In genomic region chr2:102355526-102356380, GRCh38 we compare ENCODE assay signal across 8 cellular contexts. TPM values are rescaled to one million over a fixed set of nuclear protein-coding genes. Genes with fewer than 3 reads are reported as not detected.
DNase-seq lines count a peak whose midpoint lies in the region; ATAC-seq and TF ChIP-seq lines count a peak whose summit lies in the region.

Gene IL18R1 (plus strand): TSS chr2:102355796. CDS start chr2:102362661, 6,865 bp downstream.

- TF ChIP-seq CTCF in vagina (IDR thresholded peaks at IDR 0.05): peak; percentile 43 to 78 (median 68)

- H3K9me3 ChIP-seq in right cardiac atrium (ENCODE audit: control insufficient read depth, low read length): no peaks in the 10 kb centered on the region
- no peaks in the 10 kb centered on the region for H3K9me3 ChIP-seq in vagina

- peaks cover 13 to 16% (median 14%) of the 10 kb centered on the region in 3 donors for H3K4me1 Mint-ChIP-seq in IgD-negative memory B cell

- H3K27me3 Mint-ChIP-seq in IgD-negative memory B cell: no peaks in the 10 kb centered on the region

- no peaks in the 10 kb centered on the region for H3K36me3 ChIP-seq in vagina

- H3K27ac Mint-ChIP-seq in IgD-negative memory B cell: peak within 1 kb of the TSS; percentile 57 to 95 (median 81)

- intact Hi-C loops in right cardiac atrium (cut with DNase I) (loop anchor here in 3 of 4 donors (5.0 to 10.0 kb wide), 3 partner anchors 101 to 351 kb away; no protein-coding TSS in a partner anchor), vagina (cut with DNase I) (loop anchor here (5.0 kb wide), 1 partner anchor 103 kb away; no protein-coding TSS in a partner anchor)

- ATAC-seq in GM21576 (IDR thresholded peaks at IDR 0.05; ENCODE audit: unreplicated experiment): peak; percentile 87
- ATAC-seq in right cardiac atrium: peak; percentile 99

- H3K36me3 Mint-ChIP-seq in IgD-negative memory B cell: no peaks in the 10 kb centered on the region

- DNase-seq in ELR (ENCODE audit: low read depth) (peak; percentile 82), T-helper 1 cell (peak; percentile 46 to 81 (median 54)), amniotic epithelial cell (ENCODE audit: low read depth) (peak; percentile 77), right cardiac atrium (peak; percentile 87 to 94 (median 93)), renal cortical epithelial cell (ENCODE audit: low read depth) (peak; percentile 37), vagina (ENCODE audit: extremely low spot score in 2 of 2) (no peak)

- H3K27me3 ChIP-seq in right cardiac atrium (ENCODE audit: control insufficient read depth, insufficient read depth) (no peaks in the 10 kb centered on the region), vagina (no peaks in the 10 kb centered on the region)

- H3K9me3 Mint-ChIP-seq in IgD-negative memory B cell: no peaks in the 10 kb centered on the region

- 2% methylated on average over 69 of the region's 69 CpGs for WGBS in right cardiac atrium

- H3K4me1 ChIP-seq in right cardiac atrium (ENCODE audit: control insufficient read depth, insufficient read depth, low read length) (no peaks in the 10 kb centered on the region), vagina (no peaks in the 10 kb centered on the region)

- H3K4me3 ChIP-seq in right cardiac atrium (ENCODE audit: low read length): peak within 1 kb of the TSS; percentile 74
- peak within 1 kb of the TSS; percentile 63 to 80 for H3K4me3 ChIP-seq in vagina

- peak within 1 kb of the TSS; percentile 87 to 99 (median 95) for H3K4me3 Mint-ChIP-seq in IgD-negative memory B cell

- H3K27ac ChIP-seq in right cardiac atrium (ENCODE audit: low read length): peak within 1 kb of the TSS; percentile 42
- peak within 1 kb of the TSS; percentile 68 for H3K27ac ChIP-seq in vagina

- TF ChIP-seq POLR2A in vagina (IDR thresholded peaks at IDR 0.05): peak in 1 of 2 donors; percentile 11

RNA-seq across cellular contexts. Expression of gene IL18R1, which starts in this region (rescaled TPM):
- polyA plus RNA-seq in IgD-negative memory B cell (2.2 TPM), right cardiac atrium (2.2 TPM)
- total RNA-seq in right cardiac atrium (1 to 10 TPM; 2.7 to 8.1 (median 4.0) TPM), renal cortical epithelial cell (3.4 and 4.0 TPM in 2 replicates), vagina (4.9 TPM)

Comparison
In these comparisons a context has a peak if more than half of its experiments do, and no peak if none do; other contexts are left out.
1. DNase-seq: peak in ELR (single experiment), T-helper 1 cell (5 of 5), amniotic epithelial cell (single experiment), right cardiac atrium (3 of 3) and renal cortical epithelial cell (single experiment); none in vagina (0 of 2).